ENCODE assay signal across 1 cellular context in the genomic region with DNA sequence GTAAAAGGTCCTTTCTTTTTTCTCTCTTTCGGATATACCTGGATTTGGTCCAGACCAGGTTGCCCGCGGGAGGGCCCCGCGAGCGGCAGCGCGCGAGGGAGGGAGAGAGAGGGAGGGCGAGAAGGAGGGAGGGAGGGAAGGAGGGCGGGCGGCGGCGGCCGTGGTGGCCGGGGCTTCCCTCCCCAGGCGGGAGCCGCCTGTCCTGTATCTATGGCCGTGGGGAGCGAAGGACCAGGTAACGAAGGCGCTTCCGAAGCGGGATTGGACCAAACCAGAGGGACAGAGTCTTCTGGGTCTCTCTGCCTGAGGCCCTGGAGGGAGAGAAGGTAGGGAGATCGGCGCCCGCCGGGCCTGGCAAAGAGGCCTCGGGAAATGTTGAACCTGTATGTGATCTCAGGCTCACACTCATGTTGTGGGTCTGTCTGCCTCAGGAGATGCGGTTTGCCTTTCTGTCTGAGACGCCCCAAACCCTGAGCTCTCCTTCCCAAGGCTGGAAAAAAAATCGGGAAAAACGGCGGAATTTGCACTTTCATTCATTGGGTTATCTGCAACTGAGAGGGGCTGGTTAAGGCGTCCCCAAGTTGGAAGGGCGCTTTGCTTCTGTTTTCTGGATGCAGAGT.
A peak's percentile ranks its signal among the peaks of the same experiment; 100 is the strongest.
TF ChIP-seq lines count a peak whose summit lies in the region.

No MANE protein-coding gene starts in this region.

TF ChIP-seq in HEK293, 187 proteins besides CTCF, POLR2A, EP300 and RAD21 (continued from another document):
- TF ChIP-seq ZBTB1 (tag by site-specific recombination; IDR thresholded peaks at IDR 0.05) = no peak
- TF ChIP-seq, protein P1, sequence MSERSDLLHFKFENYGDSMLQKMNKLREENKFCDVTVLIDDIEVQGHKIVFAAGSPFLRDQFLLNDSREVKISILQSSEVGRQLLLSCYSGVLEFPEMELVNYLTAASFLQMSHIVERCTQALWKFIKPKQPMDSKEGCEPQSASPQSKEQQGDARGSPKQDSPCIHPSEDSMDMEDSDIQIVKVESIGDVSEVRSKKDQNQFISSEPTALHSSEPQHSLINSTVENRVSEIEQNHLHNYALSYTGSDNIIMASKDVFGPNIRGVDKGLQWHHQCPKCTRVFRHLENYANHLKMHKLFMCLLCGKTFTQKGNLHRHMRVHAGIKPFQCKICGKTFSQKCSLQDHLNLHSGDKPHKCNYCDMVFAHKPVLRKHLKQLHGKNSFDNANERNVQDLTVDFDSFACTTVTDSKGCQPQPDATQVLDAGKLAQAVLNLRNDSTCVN (tag by site-specific recombination; optimal IDR thresholded peaks at IDR 0.05) = peak; percentile 40
- 0 out of 2 replicates have a peak, but pooled peaks have one; percentile 32 for TF ChIP-seq KLF1 (tag by site-specific recombination; IDR thresholded peaks at IDR 0.05)
- TF ChIP-seq ZNF423 (tag by site-specific recombination; IDR thresholded peaks at IDR 0.05) = no peak
- TF ChIP-seq, protein P2, sequence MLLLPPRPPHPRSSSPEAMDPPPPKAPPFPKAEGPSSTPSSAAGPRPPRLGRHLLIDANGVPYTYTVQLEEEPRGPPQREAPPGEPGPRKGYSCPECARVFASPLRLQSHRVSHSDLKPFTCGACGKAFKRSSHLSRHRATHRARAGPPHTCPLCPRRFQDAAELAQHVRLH (tag by site-specific recombination; IDR thresholded peaks at IDR 0.05) = no peak
- TF ChIP-seq ZNF248 (tag by site-specific recombination; IDR thresholded peaks at IDR 0.05) = no peak
- TF ChIP-seq, protein P3, sequence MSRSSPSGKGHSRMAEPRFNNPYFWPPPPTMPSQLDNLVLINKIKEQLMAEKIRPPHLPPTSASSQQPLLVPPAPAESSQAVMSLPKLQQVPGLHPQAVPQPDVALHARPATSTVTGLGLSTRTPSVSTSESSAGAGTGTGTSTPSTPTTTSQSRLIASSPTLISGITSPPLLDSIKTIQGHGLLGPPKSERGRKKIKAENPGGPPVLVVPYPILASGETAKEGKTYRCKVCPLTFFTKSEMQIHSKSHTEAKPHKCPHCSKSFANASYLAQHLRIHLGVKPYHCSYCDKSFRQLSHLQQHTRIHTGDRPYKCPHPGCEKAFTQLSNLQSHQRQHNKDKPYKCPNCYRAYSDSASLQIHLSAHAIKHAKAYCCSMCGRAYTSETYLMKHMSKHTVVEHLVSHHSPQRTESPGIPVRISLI (tag by site-specific recombination; IDR thresholded peaks at IDR 0.05) = no peak
- no peak for TF ChIP-seq ZBTB21 (tag by site-specific recombination; IDR thresholded peaks at IDR 0.05)
- no peak for TF ChIP-seq ZNF133 (tag by site-specific recombination; IDR thresholded peaks at IDR 0.05)
- TF ChIP-seq MEIS1 (CRISPR knock-in tag; IDR thresholded peaks at IDR 0.05; ENCODE audit: borderline replicate concordance) = no peak
- no peak for TF ChIP-seq KLF7 (tag by site-specific recombination; IDR thresholded peaks at IDR 0.05; ENCODE audit: borderline replicate concordance)
- no peak for TF ChIP-seq MZF1 (tag by site-specific recombination; IDR thresholded peaks at IDR 0.05; ENCODE audit: borderline replicate concordance)
TF ChIP-seq in HEK293: peak in this region for 18.
